Comparison of ENCODE assay signal across 14 cellular contexts in the genomic region with DNA sequence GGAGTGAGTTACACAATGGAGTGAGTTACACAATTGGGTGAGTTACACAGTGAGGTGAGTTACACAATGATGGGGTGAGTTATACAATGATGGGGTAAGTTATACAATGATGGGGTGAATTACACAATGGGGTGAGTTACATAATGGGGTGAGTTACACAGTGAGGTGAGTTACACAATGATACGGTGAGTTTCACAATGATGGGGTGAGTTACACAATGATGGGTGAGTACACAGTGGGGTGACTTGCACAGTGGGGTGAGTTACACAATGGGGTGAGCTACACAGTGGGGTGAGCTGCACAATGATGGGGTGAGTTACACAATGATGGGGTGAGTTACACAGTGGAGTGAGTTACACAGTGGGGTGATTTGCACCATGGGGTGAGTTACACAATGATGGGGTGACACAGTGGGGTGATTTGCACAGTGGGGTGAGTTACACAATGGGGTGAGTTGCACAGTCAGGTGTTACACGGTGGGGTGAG. TPM values are rescaled to one million over a fixed set of nuclear protein-coding genes. Genes with fewer than 3 reads are reported as not detected.
DNase-seq lines count a peak whose midpoint lies in the region; ATAC-seq and TF ChIP-seq lines count a peak whose summit lies in the region.
"Had no signal": no experiment of that assay in that cellular context is flagged by ENCODE, and none has a peak within 500 bp of the region (broad histone marks: within the 10 kb centered on the region; RNA-seq: fewer than 3 reads in every experiment).

No MANE protein-coding gene starts in this region.

- peak overlapping the region; percentile 59 for H3K14ac ChIP-seq in IMR-90 (replicated peaks; ENCODE audit: low read depth, low read length)

- H3K4ac ChIP-seq in IMR-90 (ENCODE audit: low read depth, low read length) = peak overlapping the region; percentile 73

- no peak for TF ChIP-seq RAD21 in IMR-90 (IDR thresholded peaks at IDR 0.05; ENCODE audit: low read length)

- intact Hi-C loops in IMR-90 (cut with micrococcal nuclease) = no loop called here
- intact Hi-C loops in naive thymus-derived CD4-positive, alpha-beta T cell (cut with micrococcal nuclease) = no loop called here

- peak overlapping the region; percentile 15 for H2BK5ac ChIP-seq in IMR-90 (ENCODE audit: low read depth, low read length, poor library complexity, severe bottlenecking)

- CTCF ChIA-PET in IMR-90 (lab: Yijun Ruan, JAX) = no interaction called here
- CTCF ChIA-PET in naive thymus-derived CD4-positive, alpha-beta T cell (lab: Charles Lee) = no interaction called here

- H3K23ac ChIP-seq in IMR-90 (ENCODE audit: low read depth, low read length) = peak overlapping the region; percentile 40; the same call in 1 of the 2 replicates

- peak overlapping the region; percentile 33; the same call in 1 of the 2 replicates for H4K91ac ChIP-seq in IMR-90 (ENCODE audit: insufficient read depth, low read depth, low read length)

- no peak overlapping the region for H3K56ac ChIP-seq in IMR-90 (ENCODE audit: extremely low read depth, insufficient read depth, low read length)

- dilution Hi-C loops in IMR-90 (cut with HindIII; ENCODE audit: low sequenced_read_pairs, unreplicated experiment) = no loop called here

- TF ChIP-seq CTCF in IMR-90 (conservative IDR thresholded peaks at IDR 0.05; ENCODE audit: low read depth, low read length) (no peak), cardiac fibroblast (IDR thresholded peaks at IDR 0.05; ENCODE audit: low read depth, low read length) (no peak)

- no peaks in the 10 kb centered on the region for H3K27me3 ChIP-seq in IMR-90 (ENCODE audit: control insufficient read depth, insufficient read depth, low read length)
- peaks cover 0 to 9% of the 10 kb centered on the region in 2 donors for H3K27me3 ChIP-seq in naive thymus-derived CD4-positive, alpha-beta T cell (ENCODE audit: control insufficient read depth in 2 of 2, insufficient read depth in 2 of 2, low read length in 2 of 2)

- H3K27ac ChIP-seq in IMR-90 (ENCODE audit: insufficient read depth, low read length) = no peak overlapping the region
- no peak overlapping the region for H3K27ac ChIP-seq in naive thymus-derived CD4-positive, alpha-beta T cell (ENCODE audit: low read depth, low read length)

- H2BK15ac ChIP-seq in IMR-90 (ENCODE audit: low read depth, low read length) = peak overlapping the region; percentile 1; the same call in 2 of the 3 replicates

- POLR2A ChIA-PET in IMR-90 (lab: Charles Lee; ENCODE audit: unreplicated experiment) = no interaction called here
- POLR2A ChIA-PET in naive thymus-derived CD4-positive, alpha-beta T cell (lab: Charles Lee) = no interaction called here

- TF ChIP-seq POLR2A in IMR-90 (IDR thresholded peaks at IDR 0.05; ENCODE audit: low read depth, low read length) = no peak

- ATAC-seq in IMR-90 (ENCODE audit: low read depth) (no peak), GM21390 (IDR thresholded peaks at IDR 0.05; ENCODE audit: unreplicated experiment) (no peak), GM19023 (IDR thresholded peaks at IDR 0.05; ENCODE audit: unreplicated experiment) (no peak)
- peak; percentile 24 for ATAC-seq in naive thymus-derived CD4-positive, alpha-beta T cell
- ATAC-seq: CD8-positive, alpha-beta T cell had no signal

- H2AK9ac ChIP-seq in IMR-90 (replicated peaks; ENCODE audit: low read depth, low read length, poor library complexity) = peak overlapping the region; percentile 34

- no peak overlapping the region for H3K4me2 ChIP-seq in IMR-90 (ENCODE audit: low read depth, low read length)

- BruUV-seq in IMR-90 (replicated peaks; lab: Mats Ljungman, UMichigan) = no TSS peak

- peaks cover 11% of the 10 kb centered on the region for H3K4me1 ChIP-seq in IMR-90 (ENCODE audit: control insufficient read depth, insufficient read depth, low read length)
- no peaks in the 10 kb centered on the region for H3K4me1 ChIP-seq in naive thymus-derived CD4-positive, alpha-beta T cell (ENCODE audit: control insufficient read depth in 2 of 2, insufficient read depth in 2 of 2, low read length in 2 of 2)

- peaks cover 0 to 18% (median 12%) of the 10 kb centered on the region in 5 donors for H3K36me3 Mint-ChIP-seq in naive thymus-derived CD4-positive, alpha-beta T cell
- H3K36me3 Mint-ChIP-seq: CD8-positive, alpha-beta T cell had no signal

- 75% methylated on average over 1 of the region's 2 CpGs; no CpG with 5 or more reads in 1 of the 2 experiments for WGBS in IMR-90 (ENCODE audit: extremely low coverage in 2 of 2, insufficient read length in 1 of 2), 2 experiments

- peak overlapping the region; percentile 11; the same call in 1 of the 2 replicates for H4K5ac ChIP-seq in IMR-90 (ENCODE audit: low read depth, low read length)

- H2BK20ac ChIP-seq in IMR-90 (ENCODE audit: low read depth, low read length) = peak overlapping the region; percentile 55; the same call in 1 of the 2 replicates

- 0 out of 2 replicates have a peak overlapping the region, but pooled peaks have one; percentile 26 for H3K18ac ChIP-seq in IMR-90 (ENCODE audit: low read depth, low read length)

- no peaks in the 10 kb centered on the region for H4K20me1 ChIP-seq in IMR-90 (ENCODE audit: insufficient read depth, low read length)

- H3K4me3 ChIP-seq in IMR-90 (ENCODE audit: insufficient read depth, low read depth, low read length) (no peak overlapping the region), cardiac fibroblast (replicated peaks in 1 of 2; ENCODE audit: low read depth in 2 of 2, low read length in 2 of 2) (no peak overlapping the region)
- no peak overlapping the region for H3K4me3 ChIP-seq in naive thymus-derived CD4-positive, alpha-beta T cell (ENCODE audit: low read length)
- H3K4me3 ChIP-seq: sigmoid colon had no signal

- peaks cover 0 to 29% of the 10 kb centered on the region in 2 experiments; a peak in 2 of 4 replicates for H3K79me1 ChIP-seq in IMR-90 (ENCODE audit: low read depth in 1 of 2, low read length in 2 of 2)

- peak overlapping the region; percentile 66 for H2BK120ac ChIP-seq in IMR-90 (ENCODE audit: low read depth, low read length)

- H3K9me3 ChIP-seq in IMR-90 (ENCODE audit: control insufficient read depth, insufficient read depth, low read length) = peaks cover 6% of the 10 kb centered on the region
- peaks cover 0 to 3% (median 0%) of the 10 kb centered on the region in 3 experiments for H3K9me3 ChIP-seq in naive thymus-derived CD4-positive, alpha-beta T cell (ENCODE audit: control insufficient read depth in 2 of 3, low read length in 3 of 3)
- H3K9me3 ChIP-seq: sigmoid colon had no signal

- H3K27me3 Mint-ChIP-seq in naive thymus-derived CD4-positive, alpha-beta T cell = peaks cover 19 to 43% (median 33%) of the 10 kb centered on the region in 5 donors

- no peak overlapping the region for H3K9ac ChIP-seq in IMR-90 (ENCODE audit: low read depth, low read length)

- no peak overlapping the region for H3K4me3 Mint-ChIP-seq in naive thymus-derived CD4-positive, alpha-beta T cell
- H3K4me3 Mint-ChIP-seq: activated naive CD8-positive, alpha-beta T cell; CD8-positive, alpha-beta T cell; T-helper 2 cell treated with Interferon-gamma antibody and Interleukin-4, amounts not matched to agents 5 μg/mL and 100 μg/mL, for 36 hours had no signal

- peaks cover 0 to 5% (median 0%) of the 10 kb centered on the region in 7 donors for H3K4me1 Mint-ChIP-seq in naive thymus-derived CD4-positive, alpha-beta T cell

- H3K36me3 ChIP-seq in IMR-90 (ENCODE audit: control insufficient read depth, insufficient read depth, low read length) = no peaks in the 10 kb centered on the region; the same call in 1 of the 2 replicates
- H3K36me3 ChIP-seq in naive thymus-derived CD4-positive, alpha-beta T cell (ENCODE audit: control insufficient read depth in 2 of 3, insufficient read depth in 3 of 3, low read length in 3 of 3) = no peaks in the 10 kb centered on the region
- H3K36me3 ChIP-seq: sigmoid colon had no signal

- peaks cover 19% of the 10 kb centered on the region for H3K9me1 ChIP-seq in IMR-90 (ENCODE audit: insufficient read depth, low read length)

- DNase-seq in ELR (ENCODE audit: low read depth) (peak; percentile 41), IMR-90 (peak; percentile 60), cardiac fibroblast (ENCODE audit: low read depth in 2 of 2) (peak; percentile 54 to 87), NCI-H128 (lab: John Stamatoyannopoulos, UW; ENCODE audit: unreplicated experiment) (no peak)
- no peak for DNase-seq in naive thymus-derived CD4-positive, alpha-beta T cell
- DNase-seq: GDM1, NCI-H524 treated with DMSO at 0.1 percent for 48 hours, sigmoid colon had no signal

- 0 out of 4 replicates have a peak overlapping the region, but pooled peaks of 1 of the 2 experiments have one; percentile 19 for H4K8ac ChIP-seq in IMR-90 (ENCODE audit: low read depth in 2 of 2, low read length in 2 of 2)

- in situ Hi-C loops in IMR-90 (cut with MboI; ENCODE audit: low sequenced_read_pairs) = no loop called here

- H2AFZ ChIP-seq in IMR-90 (replicated peaks; ENCODE audit: low read length, poor library complexity) = no peak overlapping the region

- peak overlapping the region; percentile 89; the same call in 1 of the 2 replicates for H2AK5ac ChIP-seq in IMR-90 (ENCODE audit: low read depth, low read length)

- H3K9me3 Mint-ChIP-seq in naive thymus-derived CD4-positive, alpha-beta T cell = peaks cover 0 to 15% (median 7%) of the 10 kb centered on the region in 11 donors
- H3K9me3 Mint-ChIP-seq: T-helper 2 cell treated with Interferon-gamma antibody and Interleukin-4, amounts not matched to agents 5 μg/mL and 100 μg/mL, for 36 hours had no signal

- H3K27ac Mint-ChIP-seq in naive thymus-derived CD4-positive, alpha-beta T cell = peak overlapping the region in 1 of 9 donors; percentile 6
- H3K27ac Mint-ChIP-seq: activated naive CD8-positive, alpha-beta T cell; CD8-positive, alpha-beta T cell; T-helper 2 cell treated with Interferon-gamma antibody and Interleukin-4, amounts not matched to agents 5 μg/mL and 100 μg/mL, for 36 hours had no signal

TF ChIP-seq in IMR-90, 13 proteins besides CTCF, POLR2A, EP300 and RAD21 (continues in another document):
- no peak for TF ChIP-seq MAFK (IDR thresholded peaks at IDR 0.05; ENCODE audit: low read depth, low read length)
- no peak for TF ChIP-seq BHLHE40 (IDR thresholded peaks at IDR 0.05; ENCODE audit: low read depth, low read length)
- TF ChIP-seq MAZ (IDR thresholded peaks at IDR 0.05; ENCODE audit: borderline replicate concordance, low read depth, low read length) = no peak

RNA-seq across cellular contexts. Expression of a gene that starts 52.5 kb away (rescaled TPM):
- total RNA-seq in IMR-90 (2012; rRNA removed) = 212 and 220 TPM in 2 replicates
- polyA plus RNA-seq in IMR-90 (2012; rRNA removed) = 795 and 823 TPM in 2 replicates
- 1,010 and 1,498 TPM in 2 replicates for polyA plus RNA-seq in IMR-90 (2012; cell fraction: cytosol; rRNA removed)
- polyA plus RNA-seq in IMR-90 (2012; cell fraction: nucleus; rRNA removed; ENCODE audit: low replicate concordance) = 1,145 and 2,216 TPM in 2 replicates
- total RNA-seq in naive thymus-derived CD4-positive, alpha-beta T cell = 1 to 10 TPM; 2.4 to 5.5 (median 3.2) TPM
- polyA plus RNA-seq in naive thymus-derived CD4-positive, alpha-beta T cell = under 1 TPM in 1 of 2 donors, not detected in 1; 0.38 TPM

RNA-seq across cellular contexts. Expression of a gene that starts 57.5 kb away (rescaled TPM):
- under 0.01 TPM in 2 replicates for total RNA-seq in IMR-90 (2012; rRNA removed)
- polyA plus RNA-seq in IMR-90 (2012; rRNA removed) = 2.1 and 2.5 TPM in 2 replicates
- polyA plus RNA-seq in IMR-90 (2012; cell fraction: cytosol; rRNA removed) = 1.7 and 1.8 TPM in 2 replicates
- polyA plus RNA-seq in IMR-90 (2012; cell fraction: nucleus; rRNA removed; ENCODE audit: low replicate concordance) = 8.9 and 10.0 TPM in 2 replicates
- 10 to 100 TPM in 4 of 5 experiments, 1 to 10 TPM in 1; 8.0 to 27.0 (median 19.1) TPM for total RNA-seq in naive thymus-derived CD4-positive, alpha-beta T cell
- 1 to 10 TPM; 1.3 to 1.4 TPM for polyA plus RNA-seq in naive thymus-derived CD4-positive, alpha-beta T cell
- total RNA-seq: RPMI7951 had no signal

Comparison
In these comparisons a context has a peak if more than half of its experiments do, and no peak if none do; other contexts are left out.
1. DNase-seq: peak in ELR (single experiment), IMR-90 (single experiment) and cardiac fibroblast (2 of 2); none in naive thymus-derived CD4-positive, alpha-beta T cell (0 of 9) and NCI-H128 (single experiment).
2. RNA of a gene that starts 52.5 kb away (total RNA-seq): 212 to 220 TPM in IMR-90; 2.4 to 5.5 TPM in naive thymus-derived CD4-positive, alpha-beta T cell; every median in the first group is over 10 times any median in the second.